ENCODE assay signal across 1 cellular context in the genomic region with DNA sequence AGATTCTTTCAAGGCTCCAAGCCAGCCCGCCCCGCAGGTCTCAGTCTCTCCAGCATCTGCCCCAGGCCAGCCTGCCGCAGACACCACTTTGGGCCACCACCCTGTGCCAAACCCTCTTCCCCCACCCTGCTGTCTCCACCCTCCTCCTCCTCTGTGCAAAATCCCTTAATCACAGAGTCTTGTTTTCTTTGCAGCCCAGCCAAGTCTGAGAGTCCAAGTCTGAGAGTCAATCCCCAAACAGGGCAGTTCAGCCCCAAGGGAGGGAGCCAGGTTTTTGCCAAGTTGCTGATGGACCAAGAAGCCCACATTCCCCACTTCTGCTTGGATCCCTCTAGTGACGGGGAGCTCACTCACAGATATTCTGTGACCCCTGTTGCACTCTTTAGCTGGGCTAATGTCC.
A peak's percentile ranks its signal among the peaks of the same experiment; 100 is the strongest.
TF ChIP-seq lines count a peak whose summit lies in the region.

No MANE protein-coding gene starts in this region.

TF ChIP-seq in K562, 482 proteins besides CTCF, POLR2A, EP300 and RAD21 (continued from another document):
- peak; percentile 15 for TF ChIP-seq RBM25 (IDR thresholded peaks at IDR 0.05; ENCODE audit: low read depth, low read length, severe bottlenecking)
